Comparison of ENCODE assay signal across 1 cellular context in the genomic region with DNA sequence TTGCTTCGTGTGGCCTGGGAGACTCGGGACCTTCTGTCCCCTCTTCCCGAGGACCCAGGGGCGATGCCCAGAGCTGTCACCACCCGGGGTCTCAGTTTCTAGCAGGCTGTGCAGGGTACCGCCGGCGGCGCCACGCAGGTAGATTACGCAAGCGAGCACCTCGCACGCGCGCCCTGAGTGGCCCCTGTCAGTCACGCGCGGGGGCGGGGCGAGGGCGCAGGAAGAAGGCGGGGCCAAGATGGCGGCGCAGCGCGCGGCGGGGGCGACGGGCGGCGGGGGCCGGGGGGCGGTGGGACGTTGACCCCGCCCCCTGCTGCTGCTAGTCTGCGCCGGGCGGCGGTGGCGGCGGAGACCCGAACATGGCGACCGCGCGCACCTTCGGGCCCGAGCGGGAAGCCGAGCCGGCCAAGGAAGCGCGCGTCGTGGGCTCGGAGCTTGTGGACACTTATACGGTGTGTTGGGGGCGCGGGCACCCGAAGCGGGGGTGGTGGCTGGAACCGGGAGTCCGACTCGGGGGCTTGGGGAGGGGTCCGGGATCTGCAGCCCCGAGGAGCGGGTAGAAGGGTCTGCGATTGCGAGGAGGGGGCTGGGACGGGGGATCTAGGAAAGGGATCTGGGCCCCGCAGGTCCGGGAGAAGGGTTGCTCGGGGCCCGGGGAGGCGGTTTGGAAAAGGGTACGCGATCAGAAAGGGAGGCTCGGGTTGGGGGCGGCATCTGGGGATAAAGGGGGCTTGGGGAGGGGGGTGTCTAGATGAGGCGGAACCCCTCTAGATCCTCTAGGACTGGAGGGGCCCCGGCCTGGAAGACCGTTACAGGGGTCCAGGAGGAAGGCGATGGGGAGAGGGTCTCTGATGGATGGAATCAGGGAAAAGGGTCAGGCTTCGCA.
TF ChIP-seq lines count a peak whose summit lies in the region.

A gene (plus strand): TSS at position 322 of the 886 bp plus-strand sequence. CDS start 38 bp downstream, at position 360.

TF ChIP-seq in GM12878, 131 proteins besides CTCF, POLR2A, EP300 and RAD21 (continued from another document):
- TF ChIP-seq, protein P1, sequence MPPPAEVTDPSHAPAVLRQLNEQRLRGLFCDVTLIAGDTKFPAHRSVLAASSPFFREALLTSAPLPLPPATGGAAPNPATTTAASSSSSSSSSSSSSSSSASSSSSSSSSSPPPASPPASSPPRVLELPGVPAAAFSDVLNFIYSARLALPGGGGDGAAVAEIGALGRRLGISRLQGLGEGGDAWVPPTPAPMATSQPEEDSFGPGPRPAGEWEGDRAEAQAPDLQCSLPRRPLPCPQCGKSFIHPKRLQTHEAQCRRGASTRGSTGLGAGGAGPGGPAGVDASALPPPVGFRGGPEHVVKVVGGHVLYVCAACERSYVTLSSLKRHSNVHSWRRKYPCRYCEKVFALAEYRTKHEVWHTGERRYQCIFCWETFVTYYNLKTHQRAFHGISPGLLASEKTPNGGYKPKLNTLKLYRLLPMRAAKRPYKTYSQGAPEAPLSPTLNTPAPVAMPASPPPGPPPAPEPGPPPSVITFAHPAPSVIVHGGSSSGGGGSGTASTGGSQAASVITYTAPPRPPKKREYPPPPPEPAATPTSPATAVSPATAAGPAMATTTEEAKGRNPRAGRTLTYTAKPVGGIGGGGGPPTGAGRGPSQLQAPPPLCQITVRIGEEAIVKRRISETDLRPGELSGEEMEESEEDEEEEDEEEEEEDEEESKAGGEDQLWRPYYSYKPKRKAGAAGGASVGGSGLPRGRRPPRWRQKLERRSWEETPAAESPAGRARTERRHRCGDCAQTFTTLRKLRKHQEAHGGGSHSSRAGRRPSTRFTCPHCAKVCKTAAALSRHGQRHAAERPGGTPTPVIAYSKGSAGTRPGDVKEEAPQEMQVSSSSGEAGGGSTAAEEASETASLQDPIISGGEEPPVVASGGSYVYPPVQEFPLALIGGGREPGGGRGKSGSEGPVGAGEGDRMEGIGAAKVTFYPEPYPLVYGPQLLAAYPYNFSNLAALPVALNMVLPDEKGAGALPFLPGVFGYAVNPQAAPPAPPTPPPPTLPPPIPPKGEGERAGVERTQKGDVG (CRISPR knock-in tag; IDR thresholded peaks at IDR 0.05) = no peak
- TF ChIP-seq BCL11A (IDR thresholded peaks at IDR 0.05; ENCODE audit: low read depth, low read length) (no peak), WRNIP1 (IDR thresholded peaks at IDR 0.05; ENCODE audit: borderline replicate concordance, low read depth, low read length) (no peak), YY1 (IDR thresholded peaks at IDR 0.05; ENCODE audit: low read depth, low read length) (peak; percentile 93), NR2F1 (conservative IDR thresholded peaks at IDR 0.05) (0 out of 2 replicates have a peak, but pooled peaks have one; percentile 41), BHLHE40 (IDR thresholded peaks at IDR 0.05; ENCODE audit: borderline replicate concordance in 1 of 2, low read depth in 2 of 2, low read length in 1 of 2) (peak; percentile 87 to 96), LARP7 (IDR thresholded peaks at IDR 0.05) (no peak; the same call in 1 of the 2 replicates), ZNF207 (IDR thresholded peaks at IDR 0.05; ENCODE audit: borderline replicate concordance) (no peak), MEF2B (IDR thresholded peaks at IDR 0.05; ENCODE audit: partially characterized antibody, poor library complexity, severe bottlenecking) (peak; percentile 8)
- TF ChIP-seq, protein P2, sequence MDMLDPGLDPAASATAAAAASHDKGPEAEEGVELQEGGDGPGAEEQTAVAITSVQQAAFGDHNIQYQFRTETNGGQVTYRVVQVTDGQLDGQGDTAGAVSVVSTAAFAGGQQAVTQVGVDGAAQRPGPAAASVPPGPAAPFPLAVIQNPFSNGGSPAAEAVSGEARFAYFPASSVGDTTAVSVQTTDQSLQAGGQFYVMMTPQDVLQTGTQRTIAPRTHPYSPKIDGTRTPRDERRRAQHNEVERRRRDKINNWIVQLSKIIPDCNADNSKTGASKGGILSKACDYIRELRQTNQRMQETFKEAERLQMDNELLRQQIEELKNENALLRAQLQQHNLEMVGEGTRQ (IDR thresholded peaks at IDR 0.05; ENCODE audit: borderline replicate concordance, low read depth, low read length) = peak; percentile 28; the same call in 1 of the 2 replicates
